ENCODE assay signal across 14 cellular contexts in the genomic region with DNA sequence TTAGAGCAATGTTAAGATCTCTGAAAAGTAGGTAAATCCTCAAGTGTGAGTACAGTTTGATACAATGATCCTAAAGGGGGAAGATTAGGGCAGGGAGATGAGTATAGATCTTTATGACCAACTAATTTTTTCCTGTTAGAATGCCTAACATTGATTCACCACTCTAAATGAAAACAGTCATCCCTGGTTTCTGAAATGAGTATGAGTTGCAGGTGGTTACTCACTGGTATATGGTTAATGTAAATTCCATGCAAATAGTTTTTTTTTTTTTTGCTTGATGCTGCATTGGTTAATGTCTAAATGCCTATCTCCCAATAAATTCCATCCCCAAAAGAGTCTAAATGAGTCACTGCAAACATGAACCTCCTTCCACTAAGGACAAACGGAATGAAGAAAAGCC. TPM values are rescaled to one million over a fixed set of nuclear protein-coding genes. Genes with fewer than 3 reads are reported as not detected.
DNase-seq lines count a peak whose midpoint lies in the region; ATAC-seq, FAIRE-seq and TF ChIP-seq lines count a peak whose summit lies in the region.
"Had no signal": no experiment of that assay in that cellular context is flagged by ENCODE, and none has a peak within 500 bp of the region (broad histone marks: within the 10 kb centered on the region; RNA-seq: fewer than 3 reads in every experiment).

No MANE protein-coding gene starts in this region.

- H3K79me2 ChIP-seq in GM12878 (ENCODE audit: control insufficient read depth, insufficient read depth, low read length): no peaks in the 10 kb centered on the region

- H3K36me3 ChIP-seq in GM12878 (ENCODE audit: control insufficient read depth in 2 of 2, insufficient read depth in 2 of 2, low read length in 1 of 2) (no peaks in the 10 kb centered on the region), transverse colon (no peaks in the 10 kb centered on the region)

- H3K9me3 ChIP-seq in GM12878 (replicated peaks; ENCODE audit: control insufficient read depth, insufficient read depth, low read length) (no peaks in the 10 kb centered on the region), transverse colon (no peaks in the 10 kb centered on the region)

- BruUV-seq in GM12878 (replicated peaks; lab: Mats Ljungman, UMichigan): no TSS peak

- in situ Hi-C loops in GM12878 (cut with MboI) (no loop called here), transverse colon (cut with MboI; ENCODE audit: low pct_ligation_motif_present in 1 of 4, low pct_unique_long_range_greater_than_20kb in 1 of 4, low sequenced_read_pairs in 3 of 4) (loop anchor here in 3 of 4 donors (25.0 kb wide), 1 partner anchor 320 kb away; no protein-coding TSS in a partner anchor)

- peak; percentile 38 for ATAC-seq in GM21367 (IDR thresholded peaks at IDR 0.05; ENCODE audit: unreplicated experiment)
- ATAC-seq in HG03159 (IDR thresholded peaks at IDR 0.05; ENCODE audit: unreplicated experiment): peak; percentile 66
- peak; percentile 76 for ATAC-seq in GM12878

- POLR2A ChIA-PET in GM12878 (lab: Charles Lee): no interaction called here

- H4K20me1 ChIP-seq in GM12878 (ENCODE audit: control insufficient read depth, insufficient read depth): no peaks in the 10 kb centered on the region

- no peak overlapping the region for H3K9ac ChIP-seq in GM12878 (ENCODE audit: control insufficient read depth, insufficient read depth, low read length)

- 0% methylated on average over 1 of the region's 1 CpG for WGBS in GM12878 (ENCODE audit: insufficient coverage, insufficient replicate concordance, low lambda C conversion rate, missing lambda C conversion rate)
- 74 to 86% methylated on average over 1 of the region's 1 CpG for WGBS in transverse colon (ENCODE audit: low coverage in 1 of 2), 2 donors

- H3K27ac ChIP-seq in GM12878 (ENCODE audit: control insufficient read depth, insufficient read depth): no peak overlapping the region
- H3K27ac ChIP-seq in transverse colon: no peak overlapping the region

- RAD21 ChIA-PET in GM12878 (lab: Charles Lee; ENCODE audit: unreplicated experiment): no interaction called here

- TF ChIP-seq EP300 in GM12878 (IDR thresholded peaks at IDR 0.05; ENCODE audit: borderline replicate concordance in 1 of 2, control insufficient read depth in 1 of 2, low read depth in 2 of 2, low read length in 2 of 2) (no peak), transverse colon (IDR thresholded peaks at IDR 0.05; ENCODE audit: low read depth) (no peak)

- peaks cover 14% of the 10 kb centered on the region; the same call in 1 of the 2 replicates for H3K4me1 ChIP-seq in GM12878 (ENCODE audit: control insufficient read depth, insufficient read depth, low read length)
- no peaks in the 10 kb centered on the region for H3K4me1 ChIP-seq in transverse colon

- TF ChIP-seq RAD21 in GM12878 (IDR thresholded peaks at IDR 0.05; ENCODE audit: insufficient read depth, low read depth, low read length): no peak

- TF ChIP-seq CTCF in GM12865 (IDR thresholded peaks at IDR 0.05; ENCODE audit: insufficient read depth, low read depth, low read length, missing control alignments) (no peak), GM12878 (IDR thresholded peaks at IDR 0.05 in 2 of 3, conservative IDR thresholded peaks at IDR 0.05 in 1 of 3; ENCODE audit: control insufficient read depth in 2 of 3, extremely low read depth in 1 of 3, insufficient read depth in 1 of 3, low read depth in 3 of 3, low read length in 3 of 3) (no peak), transverse colon (IDR thresholded peaks at IDR 0.05) (no peak)

- no peak overlapping the region for H3K4me3 ChIP-seq in GM12865 (ENCODE audit: low read depth, low read length)
- H3K4me3 ChIP-seq in GM12878: no peak overlapping the region
- no peak overlapping the region for H3K4me3 ChIP-seq in transverse colon

- H3K27me3 ChIP-seq in GM12878 (replicated peaks in 1 of 2; ENCODE audit: control insufficient read depth in 2 of 2, insufficient read depth in 2 of 2, low read length in 1 of 2): no peaks in the 10 kb centered on the region
- no peaks in the 10 kb centered on the region for H3K27me3 ChIP-seq in transverse colon

- CTCF ChIA-PET in GM12878 (lab: Yijun Ruan, JAX): no interaction called here

- SMC1A ChIA-PET in GM12878 (lab: Charles Lee; ENCODE audit: uncharacterized antibody, unreplicated experiment): interaction anchor here (1.5 kb wide), 1 partner anchor 11 kb away, joined by 4 read pairs; no protein-coding TSS in a partner anchor

- FAIRE-seq in GM12878 (lab: Jason Lieb, UNC): no peak

- TF ChIP-seq POLR2A in GM12878 (IDR thresholded peaks at IDR 0.05; ENCODE audit: low read depth, low read length) (no peak), transverse colon (IDR thresholded peaks at IDR 0.05) (no peak)

- no peak overlapping the region for H2AFZ ChIP-seq in GM12878 (ENCODE audit: control insufficient read depth, low read depth, low read length)

- DNase-seq in GM12865 (ENCODE audit: low read depth): peak; percentile 33
- DNase-seq in GM12878 (ENCODE audit: low read depth, low spot score): no peak
- DNase-seq in epidermal melanocyte (ENCODE audit: insufficient read length, low spot score): no peak
- DNase-seq in transverse colon: no peak
- no peak for DNase-seq in globus pallidus (ENCODE audit: low spot score)
- DNase-seq in AML-193 (lab: John Stamatoyannopoulos, UW): no peak
- DNase-seq: DND-41; foreskin melanocyte; NCI-H524 treated with DMSO at 0.1 percent for 48 hours; stimulated activated CD4-positive, alpha-beta T cell treated with anti-CD3 and anti-CD28 coated beads, Interleukin-2, amount 100 ng/mL, for 48 hours had no signal

- H3K4me2 ChIP-seq in GM12878 (ENCODE audit: control insufficient read depth, insufficient read depth): no peak overlapping the region

- intact Hi-C loops in GM12878 (cut with micrococcal nuclease; ENCODE audit: unreplicated experiment): no loop called here
- intact Hi-C loops in transverse colon (cut with DNase I; ENCODE audit: low total_unique reads): no loop called here

TF ChIP-seq in GM12878, 131 proteins besides CTCF, POLR2A, EP300 and RAD21 (continues in another document):
- TF ChIP-seq RB1 (IDR thresholded peaks at IDR 0.05; ENCODE audit: borderline replicate concordance) (no peak), BCL3 (IDR thresholded peaks at IDR 0.05; ENCODE audit: borderline replicate concordance, insufficient read depth, low read depth, low read length, poor library complexity, severe bottlenecking) (no peak), ZNF384 (IDR thresholded peaks at IDR 0.05; ENCODE audit: borderline replicate concordance, low read depth, low read length) (no peak), KAT2A (conservative IDR thresholded peaks at IDR 0.05; ENCODE audit: control insufficient read depth, low read depth, low read length) (no peak), MEF2A (IDR thresholded peaks at IDR 0.05; ENCODE audit: insufficient read depth, low read depth, low read length) (no peak), ZNF274 (IDR thresholded peaks at IDR 0.05; ENCODE audit: insufficient read depth, insufficient read length) (no peak), TCF12 (IDR thresholded peaks at IDR 0.05; ENCODE audit: low read depth, low read length) (peak; percentile 23; the same call in 1 of the 2 replicates), MYC (IDR thresholded peaks at IDR 0.05; ENCODE audit: insufficient read depth, insufficient read length, insufficient replicate concordance, low read length, severe bottlenecking) (no peak)

RNA-seq across cellular contexts. Expression of gene SERPINB2, which starts 55.0 kb away (rescaled TPM):
- 2.4 and 3.3 TPM in 2 replicates for total RNA-seq in GM12878 (2013; cell fraction: nucleolus; rRNA removed)
- total RNA-seq in GM12878 (2014; rRNA removed) (12.2 and 19.0 TPM in 2 replicates), GM12878 (2014; rRNA removed; fragmentation: Illumina TruSeq; extraction: Trizol) (12.2 and 12.9 TPM in 2 replicates), GM12878 (2021) (9.6 and 12.5 TPM in 2 replicates), transverse colon (10 to 100 TPM in 1 of 4 donors, not detected in 3; 48.3 TPM)
- 0.21 TPM for polyA plus RNA-seq in GM12878 (2011; ENCODE audit: low read depth)
- polyA plus RNA-seq in GM12878 (2011; rRNA removed) (25.3 and 32.2 TPM in 2 replicates), GM12878 (2014; fragmentation: Illumina TruSeq; extraction: Trizol) (19.2 and 22.2 TPM in 2 replicates), GM12878 (2014; fragmentation: Nextera tagmentation; extraction: Ambion mirVana) (10 to 100 TPM; 14.6 to 15.5 TPM), GM12878 (2014; rRNA removed) (11.2 and 17.2 TPM in 2 replicates), GM12878 (2016; fragmentation: Nextera tagmentation; extraction: Ambion mirVana) (10 to 100 TPM; 12.4 to 13.4 TPM)
- 14.6 and 15.7 TPM in 2 replicates for polyA plus RNA-seq in GM12878 (2011; cell fraction: cytosol; rRNA removed)
- 9.3 and 15.7 TPM in 2 replicates for polyA plus RNA-seq in GM12878 (2011; cell fraction: nucleus; rRNA removed)
- 0.32 and 0.45 TPM in 2 replicates for polyA plus RNA-seq in GM12878 (2012)
- 11.7 and 12.2 TPM in 2 replicates for polyA minus RNA-seq in GM12878 (2011; rRNA and poly(A)+ RNA removed)
- 1.8 and 4.4 TPM in 2 replicates for polyA minus RNA-seq in GM12878 (2011; cell fraction: cytosol; rRNA and poly(A)+ RNA removed)
- polyA minus RNA-seq in GM12878 (2011; cell fraction: nucleus; rRNA and poly(A)+ RNA removed): 3.2 and 4.4 TPM in 2 replicates
- total RNA-seq: T-helper 2 cell treated with Interferon-gamma antibody and Interleukin-4, amounts not matched to agents 100 ng/mL and 5 ng/mL, for 36 hours had no signal

RNA-seq across cellular contexts. Expression of gene SERPINB7, which starts 57.3 kb away (rescaled TPM):
- total RNA-seq in GM12878 (2013; cell fraction: nucleolus; rRNA removed): not detected in 2 replicates
- total RNA-seq in GM12878 (2014; rRNA removed): not detected in 2 replicates
- not detected in 2 replicates for total RNA-seq in GM12878 (2014; rRNA removed; fragmentation: Illumina TruSeq; extraction: Trizol)
- not detected in 2 replicates for total RNA-seq in GM12878 (2021)
- not detected for polyA plus RNA-seq in GM12878 (2011; ENCODE audit: low read depth)
- polyA plus RNA-seq in GM12878 (2011; rRNA removed): not detected in 2 replicates
- polyA plus RNA-seq in GM12878 (2011; cell fraction: cytosol; rRNA removed): not detected in 2 replicates
- not detected in 2 replicates for polyA plus RNA-seq in GM12878 (2011; cell fraction: nucleus; rRNA removed)
- not detected in 2 replicates for polyA plus RNA-seq in GM12878 (2012)
- polyA plus RNA-seq in GM12878 (2014; fragmentation: Illumina TruSeq; extraction: Trizol): not detected in 2 replicates
- not detected for polyA plus RNA-seq in GM12878 (2014; fragmentation: Nextera tagmentation; extraction: Ambion mirVana)
- not detected in 2 replicates for polyA plus RNA-seq in GM12878 (2014; rRNA removed)
- polyA plus RNA-seq in GM12878 (2016; fragmentation: Nextera tagmentation; extraction: Ambion mirVana): not detected
- polyA minus RNA-seq in GM12878 (2011; rRNA and poly(A)+ RNA removed): not detected in 2 replicates
- polyA minus RNA-seq in GM12878 (2011; cell fraction: cytosol; rRNA and poly(A)+ RNA removed): not detected in 2 replicates
- not detected in 2 replicates for polyA minus RNA-seq in GM12878 (2011; cell fraction: nucleus; rRNA and poly(A)+ RNA removed)
- total RNA-seq in transverse colon: not detected
- total RNA-seq: mononuclear cell; T-helper 2 cell treated with Interferon-gamma antibody and Interleukin-4, amounts not matched to agents 100 ng/mL and 5 ng/mL, for 36 hours had no signal
